ENCODE assay signal across 17 cellular contexts in genomic region chr12:63889236-63889635, GRCh38. TPM values are rescaled to one million over a fixed set of nuclear protein-coding genes. Genes with fewer than 3 reads are reported as not detected.
DNase-seq lines count a peak whose midpoint lies in the region; ATAC-seq and TF ChIP-seq lines count a peak whose summit lies in the region.
"Had no signal": no experiment of that assay in that cellular context is flagged by ENCODE, and none has a peak within 500 bp of the region (broad histone marks: within the 10 kb centered on the region; RNA-seq: fewer than 3 reads in every experiment).

No MANE protein-coding gene starts in this region.

- peak; percentile 30 for DNase-seq in Daoy (ENCODE audit: low read depth)
- DNase-seq in RKO (ENCODE audit: low spot score): peak; percentile 30
- peak; percentile 71 for DNase-seq in fibroblast of mammary gland (ENCODE audit: low read depth)
- DNase-seq in omental fat pad (ENCODE audit: low spot score): no peak
- no peak for DNase-seq in NCI-H345 (lab: John Stamatoyannopoulos, UW)
- DNase-seq: activated CD4-positive, alpha-beta T cell treated with anti-CD3 and anti-CD28 coated beads for 1 hour; H9; Karpas-422; kidney; NCI-H2227 treated with DMSO at 0.1 percent for 48 hours; stimulated activated naive CD4-positive, alpha-beta T cell had no signal

- no peak for TF ChIP-seq CTCF in fibroblast of mammary gland (conservative IDR thresholded peaks at IDR 0.05; ENCODE audit: control insufficient read depth, insufficient read depth, low read depth, low read length)
- TF ChIP-seq CTCF in omental fat pad (IDR thresholded peaks at IDR 0.05): no peak
- no peak for TF ChIP-seq CTCF in gastroesophageal sphincter (IDR thresholded peaks at IDR 0.05)

- ATAC-seq in omental fat pad (ENCODE audit: low FRiP score) (peak; percentile 12), gastroesophageal sphincter (no peak), HG03469 (IDR thresholded peaks at IDR 0.05; ENCODE audit: unreplicated experiment) (no peak), GM18517 (IDR thresholded peaks at IDR 0.05; ENCODE audit: unreplicated experiment) (no peak)

- H3K27ac ChIP-seq in gastroesophageal sphincter: no peak overlapping the region
- H3K27ac ChIP-seq: cardiac muscle cell, neutrophil, SJSA1 had no signal

- no peak for TF ChIP-seq EP300 in gastroesophageal sphincter (IDR thresholded peaks at IDR 0.05)

- no peak for TF ChIP-seq POLR2A in gastroesophageal sphincter (IDR thresholded peaks at IDR 0.05)

- H3K9me3 ChIP-seq in gastroesophageal sphincter: no peaks in the 10 kb centered on the region
- H3K9me3 ChIP-seq: neutrophil, SJSA1 had no signal

- no peaks in the 10 kb centered on the region for H3K27me3 ChIP-seq in gastroesophageal sphincter
- H3K27me3 ChIP-seq: cardiac muscle cell, neutrophil, SJSA1 had no signal

- peaks cover 0 to 8% (median 0%) of the 10 kb centered on the region in 3 donors for H3K4me1 ChIP-seq in gastroesophageal sphincter

- H3K4me3 ChIP-seq in fibroblast of mammary gland (ENCODE audit: control insufficient read depth, low read depth, low read length) (no peak overlapping the region), gastroesophageal sphincter (no peak overlapping the region)
- H3K4me3 ChIP-seq: cardiac muscle cell, SJSA1 had no signal

- H3K36me3 ChIP-seq in gastroesophageal sphincter: no peaks in the 10 kb centered on the region
- H3K36me3 ChIP-seq: cardiac muscle cell, neutrophil, SJSA1 had no signal

- 67 to 100% methylated on average over 1 of the region's 6 CpGs for WGBS in gastroesophageal sphincter (ENCODE audit: low coverage in 1 of 2), 2 donors

RNA-seq across cellular contexts. Expression of gene SRGAP1, which starts 44.7 kb away (rescaled TPM):
- 0.91 and 1.7 TPM in 2 replicates for total RNA-seq in Daoy (2014; rRNA removed; shearing (Covaris generic))
- total RNA-seq in omental fat pad (10 to 100 TPM; 10.6 to 69.1 (median 12.9) TPM), gastroesophageal sphincter (10 to 100 TPM in 2 of 4 donors, 1 to 10 TPM in 2; 7.2 to 22.9 (median 11.5) TPM)

Comparison
In these comparisons a context has a peak if more than half of its experiments do, and no peak if none do; other contexts are left out.
1. DNase-seq: peak in Daoy (single experiment), RKO (single experiment) and fibroblast of mammary gland (single experiment); none in omental fat pad (single experiment) and NCI-H345 (single experiment).